Comparison of ENCODE assay signal across 9 cellular contexts in genomic region chr2:182186132-182186735, GRCh38.
A peak's percentile ranks its signal among the peaks of the same experiment; 100 is the strongest.
DNase-seq lines count a peak whose midpoint lies in the region; ATAC-seq and TF ChIP-seq lines count a peak whose summit lies in the region.
"Had no signal": no experiment of that assay in that cellular context is flagged by ENCODE, and none has a peak within 500 bp of the region (broad histone marks: within the 10 kb centered on the region; RNA-seq: fewer than 3 reads in every experiment).

No MANE protein-coding gene starts in this region.

- POLR2A ChIA-PET in activated CD8-positive, alpha-beta T cell treated with anti-CD3 and anti-CD28 coated beads for 36 hours (lab: Charles Lee): interaction anchor here (0.6 kb wide), 1 partner anchor 803 kb away, joined by 3 read pairs; no protein-coding TSS in a partner anchor
- POLR2A ChIA-PET in activated CD8-positive, alpha-beta T cell treated with anti-CD3 and anti-CD28 coated beads, Interleukin-2, amount 10 ng/mL, durations not matched to agents 7 days and 5 days (lab: Charles Lee): no interaction called here

- no peaks in the 10 kb centered on the region for H3K27me3 ChIP-seq in breast epithelium

- no peak overlapping the region for H3K4me3 ChIP-seq in breast epithelium

- intact Hi-C loops in activated CD8-positive, alpha-beta T cell treated with anti-CD3 and anti-CD28 coated beads for 36 hours (cut with micrococcal nuclease): loop anchor here (2.0 to 5.0 kb wide), 2 partner anchors 465 to 796 kb away; no protein-coding TSS in a partner anchor
- intact Hi-C loops in breast epithelium (cut with DNase I; ENCODE audit: low total_unique reads): loop anchor here (5.0 kb wide), 1 partner anchor 421 kb away; no protein-coding TSS in a partner anchor

- H3K4me1 ChIP-seq in breast epithelium: no peaks in the 10 kb centered on the region

- no peak overlapping the region for H3K4me3 Mint-ChIP-seq in activated CD8-positive, alpha-beta T cell treated with anti-CD3 and anti-CD28 coated beads for 36 hours
- no peak overlapping the region for H3K4me3 Mint-ChIP-seq in activated CD8-positive, alpha-beta T cell treated with anti-CD3 and anti-CD28 coated beads, Interleukin-2, amount 10 ng/mL, durations not matched to agents 7 days and 5 days
- H3K4me3 Mint-ChIP-seq: activated naive CD8-positive, alpha-beta T cell had no signal

- no peaks in the 10 kb centered on the region for H3K36me3 Mint-ChIP-seq in activated CD8-positive, alpha-beta T cell treated with anti-CD3 and anti-CD28 coated beads for 36 hours (ENCODE audit: low read depth)
- no peaks in the 10 kb centered on the region for H3K36me3 Mint-ChIP-seq in activated CD8-positive, alpha-beta T cell treated with anti-CD3 and anti-CD28 coated beads, Interleukin-2, amount 10 ng/mL, durations not matched to agents 7 days and 5 days (ENCODE audit: low read depth)

- H3K9me3 ChIP-seq in breast epithelium: peaks cover 0 to 17% of the 10 kb centered on the region in 2 donors

- no peak for TF ChIP-seq POLR2A in breast epithelium (IDR thresholded peaks at IDR 0.05)

- DNase-seq in activated CD8-positive, alpha-beta T cell treated with anti-CD3 and anti-CD28 coated beads for 36 hours: no peak
- no peak for DNase-seq in activated CD8-positive, alpha-beta T cell treated with anti-CD3 and anti-CD28 coated beads, Interleukin-2, amount 10 ng/mL, durations not matched to agents 7 days and 5 days
- peak; percentile 45 for DNase-seq in NCI-H446 treated with DMSO at 0.1 percent for 48 hours (lab: John Stamatoyannopoulos, UW)
- DNase-seq in breast epithelium (ENCODE audit: low spot score in 2 of 2): no peak
- DNase-seq in left lobe of liver (ENCODE audit: low spot score): no peak
- no peak for DNase-seq in effector CD8-positive, alpha-beta T cell (lab: John Stamatoyannopoulos, UW)

- H3K27me3 Mint-ChIP-seq in activated CD8-positive, alpha-beta T cell treated with anti-CD3 and anti-CD28 coated beads for 36 hours: peaks cover 7% of the 10 kb centered on the region
- peaks cover 11% of the 10 kb centered on the region for H3K27me3 Mint-ChIP-seq in activated CD8-positive, alpha-beta T cell treated with anti-CD3 and anti-CD28 coated beads, Interleukin-2, amount 10 ng/mL, durations not matched to agents 7 days and 5 days (ENCODE audit: low read depth)

- CTCF ChIA-PET in activated CD8-positive, alpha-beta T cell treated with anti-CD3 and anti-CD28 coated beads for 36 hours (lab: Charles Lee): interaction anchor here (0.8 to 2.9 kb wide), 17 partner anchors 8 to 794 kb away, joined by 3 to 18 read pairs (median 4); partner anchors contain the start of gene DNAJC10
- CTCF ChIA-PET in activated CD8-positive, alpha-beta T cell treated with anti-CD3 and anti-CD28 coated beads, Interleukin-2, amount 10 ng/mL, durations not matched to agents 7 days and 5 days (lab: Charles Lee): interaction anchor here (1.3 to 1.9 kb wide), 5 partner anchors 9 to 794 kb away, joined by 5 to 14 read pairs (median 5); no protein-coding TSS in a partner anchor

- H3K36me3 ChIP-seq in breast epithelium: no peaks in the 10 kb centered on the region

- no peak overlapping the region for H3K27ac ChIP-seq in breast epithelium

- H3K27ac Mint-ChIP-seq in activated CD8-positive, alpha-beta T cell treated with anti-CD3 and anti-CD28 coated beads for 36 hours: no peak overlapping the region
- no peak overlapping the region for H3K27ac Mint-ChIP-seq in activated CD8-positive, alpha-beta T cell treated with anti-CD3 and anti-CD28 coated beads, Interleukin-2, amount 10 ng/mL, durations not matched to agents 7 days and 5 days
- H3K27ac Mint-ChIP-seq: activated naive CD8-positive, alpha-beta T cell had no signal

- ATAC-seq in activated CD8-positive, alpha-beta T cell treated with anti-CD3 and anti-CD28 coated beads for 36 hours: no peak
- no peak for ATAC-seq in activated CD8-positive, alpha-beta T cell treated with anti-CD3 and anti-CD28 coated beads, Interleukin-2, amount 10 ng/mL, durations not matched to agents 7 days and 5 days
- peak; percentile 60 for ATAC-seq in HG03135 (IDR thresholded peaks at IDR 0.05; ENCODE audit: unreplicated experiment)
- peak; percentile 76 for ATAC-seq in left lobe of liver
- no peak for ATAC-seq in HG03439 (IDR thresholded peaks at IDR 0.05; ENCODE audit: unreplicated experiment)

- peak; percentile 68 for TF ChIP-seq CTCF in activated CD8-positive, alpha-beta T cell treated with anti-CD3 and anti-CD28 coated beads for 36 hours (IDR thresholded peaks at IDR 0.05)
- peak; percentile 70 to 88 (median 85) for TF ChIP-seq CTCF in breast epithelium (IDR thresholded peaks at IDR 0.05)

- no peaks in the 10 kb centered on the region for H3K4me1 Mint-ChIP-seq in activated CD8-positive, alpha-beta T cell treated with anti-CD3 and anti-CD28 coated beads for 36 hours (ENCODE audit: low read depth)
- no peaks in the 10 kb centered on the region for H3K4me1 Mint-ChIP-seq in activated CD8-positive, alpha-beta T cell treated with anti-CD3 and anti-CD28 coated beads, Interleukin-2, amount 10 ng/mL, durations not matched to agents 7 days and 5 days (ENCODE audit: low read depth)

- peaks cover 5% of the 10 kb centered on the region for H3K9me3 Mint-ChIP-seq in activated CD8-positive, alpha-beta T cell treated with anti-CD3 and anti-CD28 coated beads for 36 hours
- no peaks in the 10 kb centered on the region for H3K9me3 Mint-ChIP-seq in activated CD8-positive, alpha-beta T cell treated with anti-CD3 and anti-CD28 coated beads, Interleukin-2, amount 10 ng/mL, durations not matched to agents 7 days and 5 days (ENCODE audit: insufficient read depth)

Comparison
In these comparisons a context has a peak if more than half of its experiments do, and no peak if none do; other contexts are left out.
1. ATAC-seq: peak in HG03135 (single experiment) and left lobe of liver (single experiment); none in activated CD8-positive, alpha-beta T cell treated with anti-CD3 and anti-CD28 coated beads for 36 hours (single experiment), activated CD8-positive, alpha-beta T cell treated with anti-CD3 and anti-CD28 coated beads, Interleukin-2, amount 10 ng/mL, durations not matched to agents 7 days and 5 days (single experiment) and HG03439 (single experiment).